In genomic region chr1:245520611-245521010, GRCh38 we compare ENCODE assay signal across 33 cellular contexts.
"Had no signal": no experiment of that assay in that cellular context is flagged by ENCODE, and none has a peak within 500 bp of the region (broad histone marks: within the 10 kb centered on the region; RNA-seq: fewer than 3 reads in every experiment).

No MANE protein-coding gene starts in this region.

- H2AFZ ChIP-seq: PC-9 had no signal

- H3K36me3 Mint-ChIP-seq: activated CD8-positive, alpha-beta memory T cell treated with anti-CD3 and anti-CD28 coated beads, Interleukin-2, amount 10 ng/mL, durations not matched to agents 7 days and 5 days; activated naive CD4-positive, alpha-beta T cell treated with anti-CD3 and anti-CD28 coated beads, Interleukin-2, amount 50 U/mL, for 24 hours; activated naive CD8-positive, alpha-beta T cell treated with anti-CD3 and anti-CD28 coated beads, Interleukin-2, amount 10 ng/mL, durations not matched to agents 7 days and 5 days had no signal

- DNase-seq: activated CD4-positive, alpha-beta memory T cell treated with anti-CD3 and anti-CD28 coated beads, Interleukin-2, amount 10 ng/mL, durations not matched to agents 7 days and 5 days; activated CD4-positive, alpha-beta T cell treated with anti-CD3 and anti-CD28 coated beads for 1 hour; activated CD4-positive, alpha-beta T cell treated with anti-CD3 and anti-CD28 coated beads for 48 hours; activated CD4-positive, CD25-positive, alpha-beta regulatory T cell; activated CD8-positive, alpha-beta memory T cell treated with anti-CD3 and anti-CD28 coated beads for 24 hours; activated CD8-positive, alpha-beta memory T cell treated with anti-CD3 and anti-CD28 coated beads, Interleukin-2, amount 10 ng/mL, durations not matched to agents 7 days and 5 days; activated CD8-positive, alpha-beta memory T cell treated with anti-CD3 and anti-CD28 coated beads, Interleukin-2, amount 50 U/mL, for 48 hours; activated effector memory CD4-positive, alpha-beta T cell treated with anti-CD3 and anti-CD28 coated beads, Interleukin-2, amount 50 U/mL, for 16 hours; activated naive CD4-positive, alpha-beta T cell treated with Interleukin-2 at 50 U/mL for 16 hours; activated naive CD8-positive, alpha-beta T cell treated with anti-CD3 and anti-CD28 coated beads, Interleukin-2, amount 10 ng/mL, durations not matched to agents 7 days and 5 days; activated T-cell treated with anti-CD3 and anti-CD28 coated beads, Interleukin-2, amount 50 U/mL, for 72 hours; amygdala; Kasumi-1; KG1; MG63; NCI-H1048; NCI-H1105 treated with DMSO at 0.1 percent for 48 hours; NCI-H1436; NCI-H1694; NCI-H1930; NCI-H2081 treated with DMSO at 0.1 percent for 48 hours; NCI-H345; NCI-H524 treated with DMSO at 0.1 percent for 48 hours; PC-9; Right ventricle myocardium superior; SW 1271; T1000; WERI-Rb-1 had no signal

- H3K4me1 Mint-ChIP-seq: activated CD4-positive, alpha-beta memory T cell treated with anti-CD3 and anti-CD28 coated beads, Interleukin-2, amount 10 ng/mL, durations not matched to agents 7 days and 5 days; activated CD8-positive, alpha-beta memory T cell treated with anti-CD3 and anti-CD28 coated beads, Interleukin-2, amount 10 ng/mL, durations not matched to agents 7 days and 5 days; activated naive CD4-positive, alpha-beta T cell treated with anti-CD3 and anti-CD28 coated beads, Interleukin-2, amount 50 U/mL, for 24 hours; activated naive CD8-positive, alpha-beta T cell treated with anti-CD3 and anti-CD28 coated beads, Interleukin-2, amount 10 ng/mL, durations not matched to agents 7 days and 5 days; activated T-helper 17 cell treated with anti-CD3 and anti-CD28 coated beads, Interleukin-2, amount 50 U/mL, for 72 hours; central memory CD8-positive, alpha-beta T cell had no signal

- H3K4me3 ChIP-seq: ascending aorta, cardiac muscle cell, MG63, PC-9 had no signal

- H3K4me1 ChIP-seq: ascending aorta had no signal

- H3K4me2 ChIP-seq: PC-9 had no signal

- H3K9me3 Mint-ChIP-seq: activated naive CD8-positive, alpha-beta T cell treated with anti-CD3 and anti-CD28 coated beads, Interleukin-2, amount 10 ng/mL, durations not matched to agents 7 days and 5 days; activated T-cell treated with anti-CD3 and anti-CD28 coated beads, Interleukin-2, amount 50 U/mL, for 72 hours had no signal

- H3K27me3 ChIP-seq: ascending aorta, cardiac muscle cell had no signal

- H3K4me3 Mint-ChIP-seq: activated CD4-positive, alpha-beta memory T cell treated with anti-CD3 and anti-CD28 coated beads, Interleukin-2, amount 10 ng/mL, durations not matched to agents 7 days and 5 days; activated CD8-positive, alpha-beta memory T cell treated with anti-CD3 and anti-CD28 coated beads, Interleukin-2, amount 10 ng/mL, durations not matched to agents 7 days and 5 days; activated naive CD4-positive, alpha-beta T cell treated with anti-CD3 and anti-CD28 coated beads, Interleukin-2, amount 50 U/mL, for 24 hours; activated naive CD8-positive, alpha-beta T cell treated with anti-CD3 and anti-CD28 coated beads, Interleukin-2, amount 10 ng/mL, durations not matched to agents 7 days and 5 days; activated T-cell treated with anti-CD3 and anti-CD28 coated beads, Interleukin-2, amount 50 U/mL, for 72 hours; activated T-helper 17 cell treated with anti-CD3 and anti-CD28 coated beads, Interleukin-2, amount 50 U/mL, for 72 hours; central memory CD8-positive, alpha-beta T cell had no signal

- ATAC-seq: activated CD8-positive, alpha-beta memory T cell treated with anti-CD3 and anti-CD28 coated beads, Interleukin-2, amount 10 ng/mL, durations not matched to agents 7 days and 5 days; activated T-cell treated with anti-CD3 and anti-CD28 coated beads, Interleukin-2, amount 50 U/mL, for 72 hours; activated T-helper 17 cell treated with anti-CD3 and anti-CD28 coated beads, Interleukin-2, amount 50 U/mL, for 72 hours had no signal

- H3K27ac Mint-ChIP-seq: activated CD4-positive, alpha-beta memory T cell treated with anti-CD3 and anti-CD28 coated beads, Interleukin-2, amount 10 ng/mL, durations not matched to agents 7 days and 5 days; activated CD8-positive, alpha-beta memory T cell treated with anti-CD3 and anti-CD28 coated beads, Interleukin-2, amount 10 ng/mL, durations not matched to agents 7 days and 5 days; activated naive CD4-positive, alpha-beta T cell treated with anti-CD3 and anti-CD28 coated beads, Interleukin-2, amount 50 U/mL, for 24 hours; activated naive CD8-positive, alpha-beta T cell treated with anti-CD3 and anti-CD28 coated beads, Interleukin-2, amount 10 ng/mL, durations not matched to agents 7 days and 5 days; activated T-cell treated with anti-CD3 and anti-CD28 coated beads, Interleukin-2, amount 50 U/mL, for 72 hours; activated T-helper 17 cell treated with anti-CD3 and anti-CD28 coated beads, Interleukin-2, amount 50 U/mL, for 72 hours had no signal

- H3K9me3 ChIP-seq: ascending aorta, MG63 had no signal

- H3K27me3 Mint-ChIP-seq: activated CD4-positive, alpha-beta memory T cell treated with anti-CD3 and anti-CD28 coated beads, Interleukin-2, amount 10 ng/mL, durations not matched to agents 7 days and 5 days; activated CD8-positive, alpha-beta memory T cell treated with anti-CD3 and anti-CD28 coated beads, Interleukin-2, amount 10 ng/mL, durations not matched to agents 7 days and 5 days had no signal

- H3K36me3 ChIP-seq: ascending aorta, cardiac muscle cell, MG63, WERI-Rb-1 had no signal

- H3K27ac ChIP-seq: ascending aorta, PC-9, WERI-Rb-1 had no signal
